In genomic region chr19:17605761-17606745, GRCh38 we compare ENCODE assay signal across 8 cellular contexts. TPM values are rescaled to one million over a fixed set of nuclear protein-coding genes. Genes with fewer than 3 reads are reported as not detected.
A peak's percentile ranks its signal among the peaks of the same experiment; 100 is the strongest.
DNase-seq lines count a peak whose midpoint lies in the region; ATAC-seq and TF ChIP-seq lines count a peak whose summit lies in the region.

No MANE protein-coding gene starts in this region.

- no peaks in the 10 kb centered on the region for H3K9me3 Mint-ChIP-seq in Calu3 (ENCODE audit: low read depth, unreplicated experiment)

- H3K36me3 ChIP-seq in adrenal gland (replicated peaks in 1 of 2): no peaks in the 10 kb centered on the region

- peak overlapping the region; percentile 83 for H3K4me3 Mint-ChIP-seq in Calu3 (ENCODE audit: low read depth, unreplicated experiment)

- peak overlapping the region in 4 of 5 donors; percentile 1 to 86 (median 52) for H3K27ac ChIP-seq in adrenal gland

- H3K27me3 Mint-ChIP-seq in Calu3 (ENCODE audit: unreplicated experiment): peaks cover 40% of the 10 kb centered on the region

- peaks cover 26% of the 10 kb centered on the region for H3K36me3 Mint-ChIP-seq in Calu3 (ENCODE audit: insufficient read depth, unreplicated experiment)

- peaks cover 6% of the 10 kb centered on the region for H3K4me1 Mint-ChIP-seq in Calu3 (ENCODE audit: low read depth, unreplicated experiment)

- CTCF ChIA-PET in Calu3 (lab: Charles Lee): interaction anchor here (0.6 to 2.1 kb wide), 4 partner anchors 16 to 161 kb away, joined by 3 to 14 read pairs (median 6); no protein-coding TSS in a partner anchor

- H3K27ac Mint-ChIP-seq in Calu3 (ENCODE audit: unreplicated experiment): peak overlapping the region; percentile 74

- 1 to 6% (median 3%) methylated on average over 22 to 94 of the region's 94 CpGs for WGBS in adrenal gland, 4 donors

- no TSS peak for BruUV-seq in Calu3 (replicated peaks; lab: Mats Ljungman, UMichigan)

- TF ChIP-seq CTCF in Calu3 (IDR thresholded peaks at IDR 0.05; ENCODE audit: unreplicated experiment) (peak; percentile 12), adrenal gland (IDR thresholded peaks at IDR 0.05) (peak; percentile 10 to 74 (median 48)), retinal pigment epithelial cell (conservative IDR thresholded peaks at IDR 0.05; ENCODE audit: low read depth, low read length) (peak; percentile 68)

- peaks cover 4% of the 10 kb centered on the region for H3K27me3 ChIP-seq in adrenal gland

- TF ChIP-seq POLR2A in adrenal gland (IDR thresholded peaks at IDR 0.05): no peak

- peaks cover 5 to 8% of the 10 kb centered on the region in 2 donors for H3K4me1 ChIP-seq in adrenal gland (replicated peaks in 1 of 2)

- H3K9me3 ChIP-seq in adrenal gland (replicated peaks in 1 of 3): no peaks in the 10 kb centered on the region

- H3K4me3 ChIP-seq in Jurkat, Clone E6-1 (ENCODE audit: low read length): peak overlapping the region; percentile 52
- H3K4me3 ChIP-seq in adrenal gland: peak overlapping the region in 1 of 4 donors; percentile 44
- H3K4me3 ChIP-seq in retinal pigment epithelial cell (ENCODE audit: low read length): peak overlapping the region; percentile 30

- DNase-seq in Calu3: peak; percentile 86
- peak; percentile 87 for DNase-seq in Jurkat, Clone E6-1 (ENCODE audit: low read depth, low spot score)
- peak; percentile 80 for DNase-seq in T follicular helper cell (ENCODE audit: low read depth)
- peak; percentile 65 to 84 (median 75) for DNase-seq in adrenal gland
- peak; percentile 52 for DNase-seq in hepatic stellate cell (ENCODE audit: low spot score)
- peak; percentile 33 for DNase-seq in retinal pigment epithelial cell (ENCODE audit: low read depth)

- ATAC-seq in GM21515 (IDR thresholded peaks at IDR 0.05; ENCODE audit: unreplicated experiment) (peak; percentile 72), HG03457 (IDR thresholded peaks at IDR 0.05; ENCODE audit: unreplicated experiment) (no peak)

- intact Hi-C loops in Calu3 (cut with micrococcal nuclease; ENCODE audit: unreplicated experiment): no loop called here
- intact Hi-C loops in adrenal gland (cut with DNase I): no loop called here

RNA-seq across cellular contexts. Expression of gene COLGALT1, which starts 50.6 kb away (rescaled TPM):
- total RNA-seq in Calu3 (2022) (69.8 and 79.1 TPM in 2 replicates), adrenal gland (10 to 100 TPM; 38.3 to 79.1 (median 61.6) TPM)
- 35.3 TPM for polyA plus RNA-seq in Jurkat, Clone E6-1 (2012; ENCODE audit: insufficient read depth, insufficient read length)
- polyA plus RNA-seq in adrenal gland: 10 to 100 TPM; 30.7 to 81.0 (median 39.8) TPM

Comparison
In these comparisons a context has a peak if more than half of its experiments do, and no peak if none do; other contexts are left out.
1. DNase-seq: peak in every context shown above with its lines; median percentile 87 in Jurkat, Clone E6-1; 86 in Calu3; 80 in T follicular helper cell; 75 in adrenal gland; 52 in hepatic stellate cell; 33 in retinal pigment epithelial cell.
2. CTCF ChIP-seq: peak in every context shown above with its lines; median percentile 68 in retinal pigment epithelial cell; 48 in adrenal gland; 12 in Calu3.